ENCODE assay signal across 19 cellular contexts in genomic region chrX:2474280-2474962, GRCh38. TPM values are rescaled to one million over a fixed set of nuclear protein-coding genes. Genes with fewer than 3 reads are reported as not detected.
A peak's percentile ranks its signal among the peaks of the same experiment; 100 is the strongest.
DNase-seq lines count a peak whose midpoint lies in the region; ATAC-seq and TF ChIP-seq lines count a peak whose summit lies in the region.
"Had no signal": no experiment of that assay in that cellular context is flagged by ENCODE, and none has a peak within 500 bp of the region (broad histone marks: within the 10 kb centered on the region; RNA-seq: fewer than 3 reads in every experiment).

No MANE protein-coding gene starts in this region.

- no peak overlapping the region for H3K27ac ChIP-seq in CD8-positive, alpha-beta T cell (ENCODE audit: low read depth, low read length)
- H3K27ac ChIP-seq in HEK293 (ENCODE audit: extremely low read depth, low read depth, low read length) = no peak overlapping the region
- H3K27ac ChIP-seq in neural progenitor cell = no peak overlapping the region
- H3K27ac ChIP-seq: BLaER1 had no signal

- H3K4me1 Mint-ChIP-seq in CD8-positive, alpha-beta T cell (ENCODE audit: low read depth) = peaks cover 15% of the 10 kb centered on the region
- peaks cover 7% of the 10 kb centered on the region for H3K4me1 Mint-ChIP-seq in neural progenitor cell

- H3K27me3 ChIP-seq in CD8-positive, alpha-beta T cell (ENCODE audit: insufficient read depth, low read length) = no peaks in the 10 kb centered on the region
- H3K27me3 ChIP-seq in neural progenitor cell = no peaks in the 10 kb centered on the region
- H3K27me3 ChIP-seq: BLaER1 had no signal

- no peak overlapping the region for H2AFZ ChIP-seq in neural progenitor cell (replicated peaks)

- H3F3A ChIP-seq in neural progenitor cell (ENCODE audit: low read depth) = peaks cover 10% of the 10 kb centered on the region

- H3K4me3 ChIP-seq in CD8-positive, alpha-beta T cell (ENCODE audit: low read depth, low read length) = no peak overlapping the region
- H3K4me3 ChIP-seq in HEK293 (ENCODE audit: low read depth, low read length) = no peak overlapping the region
- no peak overlapping the region for H3K4me3 ChIP-seq in neural progenitor cell
- H3K4me3 ChIP-seq: BLaER1 had no signal

- H4K20me1 ChIP-seq in neural progenitor cell (ENCODE audit: low read depth) = no peaks in the 10 kb centered on the region

- H3K27me3 Mint-ChIP-seq in CD8-positive, alpha-beta T cell (ENCODE audit: low read depth) = no peaks in the 10 kb centered on the region
- H3K27me3 Mint-ChIP-seq in neural progenitor cell (ENCODE audit: insufficient read depth, low read depth) = peaks cover 4% of the 10 kb centered on the region
- H3K27me3 Mint-ChIP-seq: CD8-positive, alpha-beta memory T cell had no signal

- no peaks in the 10 kb centered on the region for H3K36me3 ChIP-seq in CD8-positive, alpha-beta T cell (ENCODE audit: insufficient read depth, low read length)
- H3K36me3 ChIP-seq in HEK293 (ENCODE audit: control insufficient read depth in 2 of 2, insufficient read depth in 1 of 2, low read length in 2 of 2) (no peaks in the 10 kb centered on the region), neural progenitor cell (no peaks in the 10 kb centered on the region)

- no peaks in the 10 kb centered on the region for H3K9me3 ChIP-seq in CD8-positive, alpha-beta T cell (ENCODE audit: low read length)
- no peaks in the 10 kb centered on the region for H3K9me3 ChIP-seq in HEK293 (ENCODE audit: control insufficient read depth, insufficient read depth, low read depth, low read length)
- no peaks in the 10 kb centered on the region for H3K9me3 ChIP-seq in neural progenitor cell (ENCODE audit: low read depth)

- H3K4me1 ChIP-seq in CD8-positive, alpha-beta T cell (ENCODE audit: insufficient read depth, low read length) = no peaks in the 10 kb centered on the region
- H3K4me1 ChIP-seq in HEK293 (ENCODE audit: control insufficient read depth, insufficient read depth, low read length) (no peaks in the 10 kb centered on the region), neural progenitor cell (no peaks in the 10 kb centered on the region)
- H3K4me1 ChIP-seq: BLaER1 had no signal

- H3K4me3 Mint-ChIP-seq in CD8-positive, alpha-beta T cell = no peak overlapping the region
- no peak overlapping the region for H3K4me3 Mint-ChIP-seq in neural progenitor cell
- H3K4me3 Mint-ChIP-seq: CD8-positive, alpha-beta memory T cell had no signal

- H3K9me3 Mint-ChIP-seq in CD8-positive, alpha-beta T cell = peaks cover 3% of the 10 kb centered on the region
- peaks cover 5% of the 10 kb centered on the region for H3K9me3 Mint-ChIP-seq in neural progenitor cell

- H3K27ac Mint-ChIP-seq in CD8-positive, alpha-beta T cell = peak overlapping the region; percentile 10
- no peak overlapping the region for H3K27ac Mint-ChIP-seq in neural progenitor cell

- ATAC-seq in CD8-positive, alpha-beta T cell = no peak
- ATAC-seq in GM18498 (IDR thresholded peaks at IDR 0.05; ENCODE audit: unreplicated experiment) = no peak

- peaks cover 84% of the 10 kb centered on the region for H3K79me2 ChIP-seq in neural progenitor cell (ENCODE audit: low read depth)

- TF ChIP-seq CTCF in CD8-positive, alpha-beta T cell (IDR thresholded peaks at IDR 0.05) = no peak
- no peak for TF ChIP-seq CTCF in HEK293 (tag by site-specific recombination; IDR thresholded peaks at IDR 0.05)
- no peak for TF ChIP-seq CTCF in neural progenitor cell (IDR thresholded peaks at IDR 0.05)

- H3K9ac ChIP-seq in neural progenitor cell = no peak overlapping the region
- H3K9ac ChIP-seq: BLaER1 had no signal

- CTCF ChIA-PET in CD8-positive, alpha-beta T cell (lab: Charles Lee) = no interaction called here
- CTCF ChIA-PET in HEK293 (lab: Yijun Ruan, JAX) = no interaction called here

- H3K36me3 Mint-ChIP-seq in CD8-positive, alpha-beta T cell = peaks cover 26% of the 10 kb centered on the region
- peaks cover 27% of the 10 kb centered on the region for H3K36me3 Mint-ChIP-seq in neural progenitor cell

- DNase-seq in CD8-positive, alpha-beta T cell = no peak
- DNase-seq in ecto neural progenitor cell (ENCODE audit: low spot score) (peak; percentile 40), neural progenitor cell (ENCODE audit: low spot score) (peak; percentile 43)
- DNase-seq in stimulated activated CD4-positive, alpha-beta T cell treated with anti-CD3 and anti-CD28 coated beads, Interleukin-12 subunit alpha, Interleukin-12 subunit beta, amount 100 ng/mL, for 4 hours = no peak
- DNase-seq in stimulated activated naive CD4-positive, alpha-beta T cell treated with Interleukin-2 at 50 U/mL for 16 hours (lab: John Stamatoyannopoulos, UW) = no peak
- DNase-seq in stimulated activated naive CD4-positive, alpha-beta T cell (lab: John Stamatoyannopoulos, UW) = no peak
- DNase-seq: CD8-positive, alpha-beta memory T cell; DND-41; GF-D8; IMR-90; NCI-H1105 treated with DMSO at 0.1 percent for 48 hours; NCI-H187 treated with DMSO at 0.1 percent for 48 hours; NCI-H446; NCI-H69; RPMI8226; SIG-M5 had no signal

- POLR2A ChIA-PET in CD8-positive, alpha-beta T cell (lab: Charles Lee) = no interaction called here
- POLR2A ChIA-PET in HEK293 (lab: Yijun Ruan, JAX) = no interaction called here

- H3K4me2 ChIP-seq in neural progenitor cell = no peak overlapping the region
- H3K4me2 ChIP-seq: BLaER1 had no signal

- intact Hi-C loops in CD8-positive, alpha-beta T cell (cut with DNase I, micrococcal nuclease) = no loop called here

TF ChIP-seq in HEK293, 187 proteins besides CTCF, POLR2A, EP300 and RAD21:
- TF ChIP-seq ZFP69B (tag by site-specific recombination; IDR thresholded peaks at IDR 0.05) (no peak), ZNF555 (tag by site-specific recombination; conservative IDR thresholded peaks at IDR 0.05) (no peak), ZSCAN4 (tag by site-specific recombination; IDR thresholded peaks at IDR 0.05) (peak; percentile 59), GLI4 (tag by site-specific recombination; IDR thresholded peaks at IDR 0.05) (no peak), ZBTB48 (tag by site-specific recombination; IDR thresholded peaks at IDR 0.05) (peak; percentile 98), RBAK (tag by site-specific recombination; IDR thresholded peaks at IDR 0.05) (no peak), ZSCAN5A (tag by site-specific recombination; IDR thresholded peaks at IDR 0.05) (0 out of 2 replicates have a peak, but pooled peaks have one; percentile 42), ZSCAN16 (tag by site-specific recombination; IDR thresholded peaks at IDR 0.05) (no peak)
- TF ChIP-seq, protein P1, sequence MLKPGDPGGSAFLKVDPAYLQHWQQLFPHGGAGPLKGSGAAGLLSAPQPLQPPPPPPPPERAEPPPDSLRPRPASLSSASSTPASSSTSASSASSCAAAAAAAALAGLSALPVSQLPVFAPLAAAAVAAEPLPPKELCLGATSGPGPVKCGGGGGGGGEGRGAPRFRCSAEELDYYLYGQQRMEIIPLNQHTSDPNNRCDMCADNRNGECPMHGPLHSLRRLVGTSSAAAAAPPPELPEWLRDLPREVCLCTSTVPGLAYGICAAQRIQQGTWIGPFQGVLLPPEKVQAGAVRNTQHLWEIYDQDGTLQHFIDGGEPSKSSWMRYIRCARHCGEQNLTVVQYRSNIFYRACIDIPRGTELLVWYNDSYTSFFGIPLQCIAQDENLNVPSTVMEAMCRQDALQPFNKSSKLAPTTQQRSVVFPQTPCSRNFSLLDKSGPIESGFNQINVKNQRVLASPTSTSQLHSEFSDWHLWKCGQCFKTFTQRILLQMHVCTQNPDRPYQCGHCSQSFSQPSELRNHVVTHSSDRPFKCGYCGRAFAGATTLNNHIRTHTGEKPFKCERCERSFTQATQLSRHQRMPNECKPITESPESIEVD (tag by site-specific recombination; IDR thresholded peaks at IDR 0.05) = no peak
- TF ChIP-seq, protein P2, sequence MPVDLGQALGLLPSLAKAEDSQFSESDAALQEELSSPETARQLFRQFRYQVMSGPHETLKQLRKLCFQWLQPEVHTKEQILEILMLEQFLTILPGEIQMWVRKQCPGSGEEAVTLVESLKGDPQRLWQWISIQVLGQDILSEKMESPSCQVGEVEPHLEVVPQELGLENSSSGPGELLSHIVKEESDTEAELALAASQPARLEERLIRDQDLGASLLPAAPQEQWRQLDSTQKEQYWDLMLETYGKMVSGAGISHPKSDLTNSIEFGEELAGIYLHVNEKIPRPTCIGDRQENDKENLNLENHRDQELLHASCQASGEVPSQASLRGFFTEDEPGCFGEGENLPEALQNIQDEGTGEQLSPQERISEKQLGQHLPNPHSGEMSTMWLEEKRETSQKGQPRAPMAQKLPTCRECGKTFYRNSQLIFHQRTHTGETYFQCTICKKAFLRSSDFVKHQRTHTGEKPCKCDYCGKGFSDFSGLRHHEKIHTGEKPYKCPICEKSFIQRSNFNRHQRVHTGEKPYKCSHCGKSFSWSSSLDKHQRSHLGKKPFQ (tag by site-specific recombination; IDR thresholded peaks at IDR 0.05) = peak; percentile 47; the same call in 1 of the 2 replicates

RNA-seq across cellular contexts. Expression of gene DHRSX, which starts 26.4 kb away (rescaled TPM):
- 10 to 100 TPM in 1 of 2 experiments, 1 to 10 TPM in 1; 9.9 to 10.8 TPM for total RNA-seq in CD8-positive, alpha-beta T cell
- total RNA-seq in neural progenitor cell (ENCODE audit: low replicate concordance) = 25.6 and 31.8 TPM in 2 replicates

RNA-seq across cellular contexts. Expression of gene ZBED1, which starts 26.4 kb away (rescaled TPM):
- total RNA-seq in CD8-positive, alpha-beta T cell = 10 to 100 TPM; 13.4 to 14.8 TPM
- total RNA-seq in neural progenitor cell (ENCODE audit: low replicate concordance) = 36.9 and 37.0 TPM in 2 replicates

Comparison
In these comparisons a context has a peak if more than half of its experiments do, and no peak if none do; other contexts are left out.
1. DNase-seq: peak in ecto neural progenitor cell (single experiment) and neural progenitor cell (single experiment); none in CD8-positive, alpha-beta T cell (0 of 7), stimulated activated CD4-positive, alpha-beta T cell treated with anti-CD3 and anti-CD28 coated beads, Interleukin-12 subunit alpha, Interleukin-12 subunit beta, amount 100 ng/mL, for 4 hours (single experiment), stimulated activated naive CD4-positive, alpha-beta T cell treated with Interleukin-2 at 50 U/mL for 16 hours (single experiment) and stimulated activated naive CD4-positive, alpha-beta T cell (0 of 6).